ENCODE assay signal across 8 cellular contexts in genomic region chr15:31361764-31362120, GRCh38. TPM values are rescaled to one million over a fixed set of nuclear protein-coding genes. Genes with fewer than 3 reads are reported as not detected.
A peak's percentile ranks its signal among the peaks of the same experiment; 100 is the strongest.
DNase-seq lines count a peak whose midpoint lies in the region; ATAC-seq and TF ChIP-seq lines count a peak whose summit lies in the region.

No MANE protein-coding gene starts in this region.

- BruUV-seq in Panc1 (replicated peaks; lab: Mats Ljungman, UMichigan): no TSS peak

- H3K27ac ChIP-seq in Panc1 (ENCODE audit: low read length): no peak overlapping the region
- H3K27ac ChIP-seq in esophagus squamous epithelium: peak overlapping the region; percentile 87 to 94 (median 90)
- H3K27ac ChIP-seq in stomach: peak overlapping the region; percentile 61 to 95 (median 93)

- H3K36me3 ChIP-seq in Panc1 (ENCODE audit: control insufficient read depth, insufficient read depth, low read length) (no peaks in the 10 kb centered on the region), esophagus squamous epithelium (peaks cover 0 to 8% (median 0%) of the 10 kb centered on the region in 3 donors), stomach (peaks cover 0 to 7% (median 0%) of the 10 kb centered on the region in 4 donors)

- no peak for TF ChIP-seq CTCF in Panc1 (IDR thresholded peaks at IDR 0.05)
- TF ChIP-seq CTCF in esophagus squamous epithelium (IDR thresholded peaks at IDR 0.05): no peak
- no peak for TF ChIP-seq CTCF in stomach (IDR thresholded peaks at IDR 0.05)

- H3K4me3 ChIP-seq in Panc1 (ENCODE audit: low read depth in 2 of 2, low read length in 2 of 2) (no peak overlapping the region), esophagus squamous epithelium (peak overlapping the region in 2 of 4 donors; percentile 5 to 48), stomach (no peak overlapping the region)

- peaks cover 27% of the 10 kb centered on the region for H3K36me3 Mint-ChIP-seq in T-helper 1 cell treated with Interleukin-12 subunit alpha and Interleukin-12 subunit beta and Interleukin-4 antibody, amounts not matched to agents 30 μg/mL and 1 μg/mL, for 36 hours (ENCODE audit: low read depth)

- H3K4me1 ChIP-seq in Panc1 (ENCODE audit: control insufficient read depth, insufficient read depth, low read length) (peaks cover 13% of the 10 kb centered on the region), esophagus squamous epithelium (peaks cover 61 to 100% (median 96%) of the 10 kb centered on the region in 3 donors), stomach (peaks cover 97 to 100% (median 99%) of the 10 kb centered on the region in 4 donors)

- H3K27me3 Mint-ChIP-seq in T-helper 1 cell treated with Interleukin-12 subunit alpha and Interleukin-12 subunit beta and Interleukin-4 antibody, amounts not matched to agents 30 μg/mL and 1 μg/mL, for 36 hours (ENCODE audit: low read depth): no peaks in the 10 kb centered on the region

- CTCF ChIA-PET in Panc1 (lab: Charles Lee): no interaction called here

- H3K27ac Mint-ChIP-seq in T-helper 1 cell treated with Interleukin-12 subunit alpha and Interleukin-12 subunit beta and Interleukin-4 antibody, amounts not matched to agents 30 μg/mL and 1 μg/mL, for 36 hours: peak overlapping the region; percentile 98

- H3K9me3 Mint-ChIP-seq in T-helper 1 cell treated with Interleukin-12 subunit alpha and Interleukin-12 subunit beta and Interleukin-4 antibody, amounts not matched to agents 30 μg/mL and 1 μg/mL, for 36 hours: no peaks in the 10 kb centered on the region

- in situ Hi-C loops in Panc1 (cut with HindIII; ENCODE audit: low pct_unique_long_range_greater_than_20kb, low sequenced_read_pairs): no loop called here

- peaks cover 86% of the 10 kb centered on the region for H3K4me1 Mint-ChIP-seq in T-helper 1 cell treated with Interleukin-12 subunit alpha and Interleukin-12 subunit beta and Interleukin-4 antibody, amounts not matched to agents 30 μg/mL and 1 μg/mL, for 36 hours (ENCODE audit: low read depth)

- H3K27me3 ChIP-seq in Panc1 (ENCODE audit: control insufficient read depth, insufficient read depth, low read length): no peaks in the 10 kb centered on the region
- no peaks in the 10 kb centered on the region for H3K27me3 ChIP-seq in esophagus squamous epithelium
- no peaks in the 10 kb centered on the region for H3K27me3 ChIP-seq in stomach

- 33 to 44% methylated on average over 1 to 2 of the region's 2 CpGs for WGBS in esophagus squamous epithelium, 2 donors
- 5 to 32% (median 10%) methylated on average over 1 to 2 of the region's 2 CpGs for WGBS in stomach, 5 donors

- no peaks in the 10 kb centered on the region for H3K9me3 ChIP-seq in Panc1 (ENCODE audit: control insufficient read depth, insufficient read depth, low read depth, low read length)
- H3K9me3 ChIP-seq in esophagus squamous epithelium: no peaks in the 10 kb centered on the region
- H3K9me3 ChIP-seq in stomach: no peaks in the 10 kb centered on the region

- ATAC-seq in Panc1: peak; percentile 49
- ATAC-seq in HG03175 (IDR thresholded peaks at IDR 0.05; ENCODE audit: unreplicated experiment): no peak
- ATAC-seq in HG02571 (IDR thresholded peaks at IDR 0.05; ENCODE audit: unreplicated experiment): no peak

- POLR2A ChIA-PET in Panc1 (lab: Charles Lee): no interaction called here

- TF ChIP-seq EP300 in stomach (IDR thresholded peaks at IDR 0.05): no peak

- no peak for DNase-seq in T-helper 1 cell
- DNase-seq in Panc1 (ENCODE audit: low read depth, low spot score): no peak
- DNase-seq in esophagus squamous epithelium (lab: John Stamatoyannopoulos, UW): no peak
- DNase-seq in stomach: no peak
- DNase-seq in DMS153 (lab: John Stamatoyannopoulos, UW): no peak

- peak overlapping the region; percentile 81 for H3K4me3 Mint-ChIP-seq in T-helper 1 cell treated with Interleukin-12 subunit alpha and Interleukin-12 subunit beta and Interleukin-4 antibody, amounts not matched to agents 30 μg/mL and 1 μg/mL, for 36 hours

- intact Hi-C loops in Panc1 (cut with micrococcal nuclease; ENCODE audit: unreplicated experiment): no loop called here
- intact Hi-C loops in esophagus squamous epithelium (cut with DNase I): loop anchor here (10.0 kb wide), 1 partner anchor 123 kb away; no protein-coding TSS in a partner anchor
- intact Hi-C loops in stomach (cut with DNase I; ENCODE audit: low total_unique reads): no loop called here

- TF ChIP-seq POLR2A in esophagus squamous epithelium (IDR thresholded peaks at IDR 0.05) (no peak), stomach (IDR thresholded peaks at IDR 0.05) (no peak)

RNA-seq across cellular contexts. Expression of gene KLF13, which starts 35.1 kb away (rescaled TPM):
- 78.6 TPM for total RNA-seq in Panc1 (2021; ENCODE audit: unreplicated experiment)
- polyA plus RNA-seq in Panc1 (2012; ENCODE audit: insufficient read length): 91.5 TPM
- 10 to 100 TPM; 16.4 to 54.6 (median 41.8) TPM for total RNA-seq in esophagus squamous epithelium
- total RNA-seq in stomach: 10 to 100 TPM in 4 of 5 donors, 1 to 10 TPM in 1; 9.3 to 74.0 (median 38.8) TPM
- polyA plus RNA-seq in stomach: 10 to 100 TPM; 23.0 to 30.7 (median 24.3) TPM
